2 cellular contexts compared by ENCODE assay signal in the genomic region with DNA sequence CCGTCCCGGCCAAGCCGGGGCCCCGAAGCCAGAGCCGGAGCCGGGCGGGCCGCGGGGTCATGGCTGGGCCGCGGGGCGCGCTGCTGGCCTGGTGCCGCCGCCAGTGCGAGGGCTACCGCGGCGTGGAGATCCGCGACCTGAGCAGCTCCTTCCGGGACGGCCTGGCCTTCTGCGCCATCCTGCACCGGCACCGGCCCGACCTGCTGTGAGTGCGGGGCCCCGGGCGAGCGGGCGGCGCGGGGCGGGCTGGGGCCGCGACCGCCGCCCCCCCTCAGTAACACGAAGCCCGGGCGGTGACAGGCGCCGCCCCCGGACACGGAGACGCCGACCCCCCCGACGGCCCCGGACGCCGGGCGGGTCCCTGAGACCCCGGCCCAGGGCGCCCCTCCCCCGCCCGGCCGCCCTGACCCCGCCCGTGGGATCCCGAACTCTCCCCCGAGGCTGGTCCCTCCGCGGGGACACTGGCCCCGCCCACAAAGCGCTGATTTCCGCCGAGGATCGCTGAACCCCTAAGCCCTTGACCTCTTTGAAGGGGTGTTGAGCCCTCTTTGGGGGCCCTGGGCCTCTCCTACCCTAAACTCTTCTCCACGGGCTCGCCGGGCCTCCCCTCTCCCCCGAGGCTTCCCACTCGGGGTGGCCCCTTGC.
TF ChIP-seq lines count a peak whose summit lies in the region.

No MANE protein-coding gene starts in this region.

TF ChIP-seq in IMR-90, 13 proteins besides CTCF, POLR2A, EP300 and RAD21:
- TF ChIP-seq CHD1 (IDR thresholded peaks at IDR 0.05; ENCODE audit: low read depth, low read length) (no peak), CEBPB (IDR thresholded peaks at IDR 0.05; ENCODE audit: low read depth, low read length) (no peak), RCOR1 (IDR thresholded peaks at IDR 0.05; ENCODE audit: insufficient replicate concordance, low read length) (no peak)
- TF ChIP-seq, protein P1, sequence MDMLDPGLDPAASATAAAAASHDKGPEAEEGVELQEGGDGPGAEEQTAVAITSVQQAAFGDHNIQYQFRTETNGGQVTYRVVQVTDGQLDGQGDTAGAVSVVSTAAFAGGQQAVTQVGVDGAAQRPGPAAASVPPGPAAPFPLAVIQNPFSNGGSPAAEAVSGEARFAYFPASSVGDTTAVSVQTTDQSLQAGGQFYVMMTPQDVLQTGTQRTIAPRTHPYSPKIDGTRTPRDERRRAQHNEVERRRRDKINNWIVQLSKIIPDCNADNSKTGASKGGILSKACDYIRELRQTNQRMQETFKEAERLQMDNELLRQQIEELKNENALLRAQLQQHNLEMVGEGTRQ (IDR thresholded peaks at IDR 0.05; ENCODE audit: low read depth, low read length), result no peak

TF ChIP-seq in GM12878, 131 proteins besides CTCF, POLR2A, EP300 and RAD21:
- TF ChIP-seq DPF2 (IDR thresholded peaks at IDR 0.05) (peak; percentile 76), LARP7 (IDR thresholded peaks at IDR 0.05) (peak; percentile 49; the same call in 1 of the 2 replicates), IKZF2 (IDR thresholded peaks at IDR 0.05) (no peak), GATAD2B (conservative IDR thresholded peaks at IDR 0.05; ENCODE audit: low read depth) (peak; percentile 72; the same call in 1 of the 2 replicates), CHD1 (IDR thresholded peaks at IDR 0.05; ENCODE audit: low read depth, low read length) (no peak), IKZF1 (conservative IDR thresholded peaks at IDR 0.05) (peak; percentile 73), YY1 (IDR thresholded peaks at IDR 0.05; ENCODE audit: low read depth, low read length) (peak; percentile 4; the same call in 1 of the 2 replicates), GABPA (IDR thresholded peaks at IDR 0.05; ENCODE audit: low read depth) (no peak), SMARCA5 (IDR thresholded peaks at IDR 0.05) (0 out of 2 replicates have a peak, but pooled peaks have one; percentile 54), MEF2B (IDR thresholded peaks at IDR 0.05; ENCODE audit: partially characterized antibody, poor library complexity, severe bottlenecking) (peak; percentile 52), SIN3A (IDR thresholded peaks at IDR 0.05; ENCODE audit: low read depth, low read length) (0 out of 2 replicates have a peak, but pooled peaks have one; percentile 17), NBN (IDR thresholded peaks at IDR 0.05) (no peak)
- TF ChIP-seq, protein P2, sequence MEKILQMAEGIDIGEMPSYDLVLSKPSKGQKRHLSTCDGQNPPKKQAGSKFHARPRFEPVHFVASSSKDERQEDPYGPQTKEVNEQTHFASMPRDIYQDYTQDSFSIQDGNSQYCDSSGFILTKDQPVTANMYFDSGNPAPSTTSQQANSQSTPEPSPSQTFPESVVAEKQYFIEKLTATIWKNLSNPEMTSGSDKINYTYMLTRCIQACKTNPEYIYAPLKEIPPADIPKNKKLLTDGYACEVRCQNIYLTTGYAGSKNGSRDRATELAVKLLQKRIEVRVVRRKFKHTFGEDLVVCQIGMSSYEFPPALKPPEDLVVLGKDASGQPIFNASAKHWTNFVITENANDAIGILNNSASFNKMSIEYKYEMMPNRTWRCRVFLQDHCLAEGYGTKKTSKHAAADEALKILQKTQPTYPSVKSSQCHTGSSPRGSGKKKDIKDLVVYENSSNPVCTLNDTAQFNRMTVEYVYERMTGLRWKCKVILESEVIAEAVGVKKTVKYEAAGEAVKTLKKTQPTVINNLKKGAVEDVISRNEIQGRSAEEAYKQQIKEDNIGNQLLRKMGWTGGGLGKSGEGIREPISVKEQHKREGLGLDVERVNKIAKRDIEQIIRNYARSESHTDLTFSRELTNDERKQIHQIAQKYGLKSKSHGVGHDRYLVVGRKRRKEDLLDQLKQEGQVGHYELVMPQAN (conservative IDR thresholded peaks at IDR 0.05), result peak; percentile 52
